11 cellular contexts compared by ENCODE assay signal in genomic region chr7:21967500-21968099, GRCh38. TPM values are rescaled to one million over a fixed set of nuclear protein-coding genes. Genes with fewer than 3 reads are reported as not detected.
DNase-seq lines count a peak whose midpoint lies in the region; ATAC-seq and TF ChIP-seq lines count a peak whose summit lies in the region.
"Had no signal": no experiment of that assay in that cellular context is flagged by ENCODE, and none has a peak within 500 bp of the region (broad histone marks: within the 10 kb centered on the region; RNA-seq: fewer than 3 reads in every experiment).

No MANE protein-coding gene starts in this region.

- H3K4me1 ChIP-seq in PC-3 (ENCODE audit: insufficient read depth, low read length): no peaks in the 10 kb centered on the region

- TF ChIP-seq CTCF in astrocyte of the cerebellum (IDR thresholded peaks at IDR 0.05; ENCODE audit: low read depth, low read length, missing control alignments) (no peak), PC-3 (conservative IDR thresholded peaks at IDR 0.05; ENCODE audit: low read depth, low read length) (no peak)

- POLR2A ChIA-PET in PC-3 (lab: Charles Lee; ENCODE audit: unreplicated experiment): no interaction called here

- CTCF ChIA-PET in activated naive CD4-positive, alpha-beta T cell treated with anti-CD3 and anti-CD28 coated beads, Interleukin-2, amount 10 ng/mL, durations not matched to agents 7 days and 5 days (lab: Charles Lee): no interaction called here
- CTCF ChIA-PET in PC-3 (lab: Charles Lee): no interaction called here

- no peaks in the 10 kb centered on the region for H3K9me3 ChIP-seq in PC-3 (ENCODE audit: low read length)
- H3K9me3 ChIP-seq: left lung had no signal

- no peaks in the 10 kb centered on the region for H3K79me2 ChIP-seq in PC-3 (ENCODE audit: low read length)

- no peaks in the 10 kb centered on the region for H3K9me2 ChIP-seq in PC-3 (replicated peaks; ENCODE audit: low read length)

- H3K27ac Mint-ChIP-seq in activated naive CD4-positive, alpha-beta T cell treated with anti-CD3 and anti-CD28 coated beads, Interleukin-2, amount 10 ng/mL, durations not matched to agents 7 days and 5 days: no peak overlapping the region
- H3K27ac Mint-ChIP-seq in stimulated activated naive CD8-positive, alpha-beta T cell treated with anti-CD3 and anti-CD28 coated beads, Interleukin-15, amount 100 ng/mL, for 72 hours: peak overlapping the region in 1 of 2 donors; percentile 53

- no peaks in the 10 kb centered on the region for H3K9me3 Mint-ChIP-seq in activated naive CD4-positive, alpha-beta T cell treated with anti-CD3 and anti-CD28 coated beads, Interleukin-2, amount 10 ng/mL, durations not matched to agents 7 days and 5 days
- H3K9me3 Mint-ChIP-seq in stimulated activated naive CD8-positive, alpha-beta T cell treated with anti-CD3 and anti-CD28 coated beads, Interleukin-15, amount 100 ng/mL, for 72 hours: no peaks in the 10 kb centered on the region

- no peaks in the 10 kb centered on the region for H4K20me1 ChIP-seq in PC-3 (ENCODE audit: low read length)

- H3K27me3 ChIP-seq in PC-3 (ENCODE audit: low read length): no peaks in the 10 kb centered on the region
- H3K27me3 ChIP-seq: left lung had no signal

- H3K36me3 Mint-ChIP-seq in activated naive CD4-positive, alpha-beta T cell treated with anti-CD3 and anti-CD28 coated beads, Interleukin-2, amount 10 ng/mL, durations not matched to agents 7 days and 5 days: no peaks in the 10 kb centered on the region

- H3K4me3 Mint-ChIP-seq in activated naive CD4-positive, alpha-beta T cell treated with anti-CD3 and anti-CD28 coated beads, Interleukin-2, amount 10 ng/mL, durations not matched to agents 7 days and 5 days: no peak overlapping the region
- peak overlapping the region; percentile 40 to 41 for H3K4me3 Mint-ChIP-seq in stimulated activated naive CD8-positive, alpha-beta T cell treated with anti-CD3 and anti-CD28 coated beads, Interleukin-15, amount 100 ng/mL, for 72 hours

- DNase-seq in activated naive CD4-positive, alpha-beta T cell treated with anti-CD3 and anti-CD28 coated beads, Interleukin-2, amount 10 ng/mL, durations not matched to agents 7 days and 5 days: peak; percentile 27
- no peak for DNase-seq in activated naive CD4-positive, alpha-beta T cell treated with Interleukin-2 at 50 U/mL for 16 hours
- DNase-seq in NCI-H82 (lab: John Stamatoyannopoulos, UW) (peak; percentile 89), astrocyte of the cerebellum (ENCODE audit: low read depth) (peak; percentile 16), PC-3 (no peak), amniotic stem cell (lab: John Stamatoyannopoulos, UW) (no peak)
- DNase-seq in stimulated activated naive CD8-positive, alpha-beta T cell treated with anti-CD3 and anti-CD28 coated beads, Interleukin-15, amount 100 ng/mL, for 72 hours: peak; percentile 16 to 26
- DNase-seq: COR-L47, left lung, NCI-H1092 had no signal

- peaks cover 12% of the 10 kb centered on the region for H3K27me3 Mint-ChIP-seq in activated naive CD4-positive, alpha-beta T cell treated with anti-CD3 and anti-CD28 coated beads, Interleukin-2, amount 10 ng/mL, durations not matched to agents 7 days and 5 days
- H3K27me3 Mint-ChIP-seq in stimulated activated naive CD8-positive, alpha-beta T cell treated with anti-CD3 and anti-CD28 coated beads, Interleukin-15, amount 100 ng/mL, for 72 hours: no peaks in the 10 kb centered on the region

- peak; percentile 59 for ATAC-seq in stimulated activated naive CD8-positive, alpha-beta T cell treated with anti-CD3 and anti-CD28 coated beads, Interleukin-15, amount 100 ng/mL, for 72 hours
- no peak for ATAC-seq in GM19463 (IDR thresholded peaks at IDR 0.05; ENCODE audit: unreplicated experiment)
- ATAC-seq in PC-3: no peak
- ATAC-seq: left lung had no signal

- no TSS peak for BruUV-seq in PC-3 (replicated peaks; lab: Mats Ljungman, UMichigan)

- H3F3A ChIP-seq in PC-3 (ENCODE audit: low read length, unreplicated experiment): no peaks in the 10 kb centered on the region

- H3K4me1 Mint-ChIP-seq in activated naive CD4-positive, alpha-beta T cell treated with anti-CD3 and anti-CD28 coated beads, Interleukin-2, amount 10 ng/mL, durations not matched to agents 7 days and 5 days: peaks cover 7% of the 10 kb centered on the region
- peaks cover 8% of the 10 kb centered on the region for H3K4me1 Mint-ChIP-seq in stimulated activated naive CD8-positive, alpha-beta T cell treated with anti-CD3 and anti-CD28 coated beads, Interleukin-15, amount 100 ng/mL, for 72 hours

- H3K4me2 ChIP-seq in PC-3 (ENCODE audit: low read length): no peak overlapping the region

- H3K36me3 ChIP-seq in PC-3 (ENCODE audit: low read depth, low read length): no peaks in the 10 kb centered on the region
- H3K36me3 ChIP-seq: left lung had no signal

- H2AFZ ChIP-seq in PC-3 (ENCODE audit: low read length): no peak overlapping the region

- H3K9ac ChIP-seq in PC-3 (ENCODE audit: low read length): no peak overlapping the region

- intact Hi-C loops in PC-3 (cut with micrococcal nuclease): no loop called here

- in situ Hi-C loops in astrocyte of the cerebellum (cut with HindIII; ENCODE audit: low sequenced_read_pairs): no loop called here

- H3K4me3 ChIP-seq in astrocyte of the cerebellum (ENCODE audit: low read depth, low read length): no peak overlapping the region
- H3K4me3 ChIP-seq in PC-3 (ENCODE audit: low read length): no peak overlapping the region
- H3K4me3 ChIP-seq: left lung had no signal

- no peak overlapping the region for H3K27ac ChIP-seq in PC-3 (ENCODE audit: low read length)
- H3K27ac ChIP-seq: left lung had no signal

RNA-seq across cellular contexts. Expression of gene CDCA7L, which starts 21.9 kb away (rescaled TPM):
- 59.9 and 78.4 TPM in 2 replicates for total RNA-seq in PC-3 (2014; rRNA removed)

Comparison
In these comparisons a context has a peak if more than half of its experiments do, and no peak if none do; other contexts are left out.
1. DNase-seq: peak in activated naive CD4-positive, alpha-beta T cell treated with anti-CD3 and anti-CD28 coated beads, Interleukin-2, amount 10 ng/mL, durations not matched to agents 7 days and 5 days (single experiment), NCI-H82 (single experiment), astrocyte of the cerebellum (single experiment) and stimulated activated naive CD8-positive, alpha-beta T cell treated with anti-CD3 and anti-CD28 coated beads, Interleukin-15, amount 100 ng/mL, for 72 hours (2 of 2); none in activated naive CD4-positive, alpha-beta T cell treated with Interleukin-2 at 50 U/mL for 16 hours (single experiment), PC-3 (single experiment) and amniotic stem cell (single experiment).